10 cellular contexts compared by ENCODE assay signal in the genomic region with DNA sequence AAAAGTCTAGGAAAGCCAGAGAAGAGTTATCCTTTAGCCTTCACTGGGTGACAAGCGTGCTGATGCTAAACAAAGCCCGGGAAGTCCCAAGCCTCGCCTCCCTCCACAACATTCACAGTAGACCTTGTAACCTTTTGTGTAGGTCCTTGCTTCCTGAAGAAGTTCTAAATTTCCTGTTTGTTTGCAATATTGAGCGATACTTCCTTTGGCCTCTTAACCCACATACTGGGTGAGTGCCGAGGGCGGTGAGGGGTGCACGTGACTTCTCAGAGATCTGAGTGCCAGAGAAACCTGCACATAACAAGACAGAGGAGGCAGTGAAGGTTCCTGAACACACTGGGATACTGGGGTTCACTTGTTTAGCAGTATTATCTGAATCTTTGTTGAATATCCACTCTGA.
DNase-seq lines count a peak whose midpoint lies in the region; ATAC-seq and TF ChIP-seq lines count a peak whose summit lies in the region.
"Had no signal": no experiment of that assay in that cellular context is flagged by ENCODE, and none has a peak within 500 bp of the region (broad histone marks: within the 10 kb centered on the region; RNA-seq: fewer than 3 reads in every experiment).

No MANE protein-coding gene starts in this region.

- DNase-seq in heart left ventricle, result no peak
- no peak for DNase-seq in right atrium auricular region (ENCODE audit: low spot score)
- peak; percentile 79 for DNase-seq in activated effector memory CD4-positive, alpha-beta T cell treated with anti-CD3 and anti-CD28 coated beads, Interleukin-2, amount 50 U/mL, for 16 hours
- peak; percentile 17 to 56 for DNase-seq in lung microvascular endothelial cell (ENCODE audit: low read depth in 2 of 2)
- no peak for DNase-seq in NCI-H2227 (lab: John Stamatoyannopoulos, UW; ENCODE audit: unreplicated experiment)
- DNase-seq: NCI-H146 had no signal

- TF ChIP-seq CTCF in heart left ventricle (IDR thresholded peaks at IDR 0.05), result no peak
- TF ChIP-seq CTCF in right atrium auricular region (IDR thresholded peaks at IDR 0.05), result no peak

- H3K4me1 ChIP-seq in heart left ventricle (peaks cover 0 to 23% (median under 1%) of the 10 kb centered on the region in 12 donors), right atrium auricular region (no peaks in the 10 kb centered on the region), thymus (ENCODE audit: control insufficient read depth, insufficient read depth, low read length) (no peaks in the 10 kb centered on the region)

- H3K9me3 ChIP-seq in heart left ventricle (no peaks in the 10 kb centered on the region), right atrium auricular region (no peaks in the 10 kb centered on the region), thymus (ENCODE audit: control insufficient read depth) (no peaks in the 10 kb centered on the region)

- intact Hi-C loops in heart left ventricle (cut with DNase I), result loop anchor here in 1 of 10 donors (10.0 kb wide), 1 partner anchor 138 kb away; the partner anchor contains the start of gene PLXNC1

- no peak for TF ChIP-seq POLR2A in heart left ventricle (IDR thresholded peaks at IDR 0.05)

- H3K27ac ChIP-seq in heart left ventricle, result peak overlapping the region in 4 of 12 donors; percentile 3 to 66 (median 10)
- no peak overlapping the region for H3K27ac ChIP-seq in right atrium auricular region
- H3K27ac ChIP-seq in thymus (ENCODE audit: low read depth), result peak overlapping the region; percentile 43

- H3K27me3 ChIP-seq in heart left ventricle (no peaks in the 10 kb centered on the region), right atrium auricular region (no peaks in the 10 kb centered on the region), thymus (ENCODE audit: control insufficient read depth, insufficient read depth) (no peaks in the 10 kb centered on the region)

- peaks cover 0 to 65% (median 0%) of the 10 kb centered on the region in 9 donors for H3K36me3 ChIP-seq in heart left ventricle
- no peaks in the 10 kb centered on the region for H3K36me3 ChIP-seq in right atrium auricular region
- no peaks in the 10 kb centered on the region for H3K36me3 ChIP-seq in thymus (ENCODE audit: control insufficient read depth, insufficient read depth)

- ATAC-seq in heart left ventricle (peak; percentile 34 to 59 (median 40)), HG02885 (IDR thresholded peaks at IDR 0.05; ENCODE audit: poor library complexity, unreplicated experiment) (no peak), GM21390 (IDR thresholded peaks at IDR 0.05; ENCODE audit: unreplicated experiment) (no peak)
- ATAC-seq: Panc1 had no signal

- H3K4me3 ChIP-seq in heart left ventricle (no peak overlapping the region), right atrium auricular region (no peak overlapping the region), thymus (ENCODE audit: low read length) (no peak overlapping the region)

- WGBS in heart left ventricle, 4 donors, result 58 to 64% (median 62%) methylated on average over 7 of the region's 7 CpGs
- 83% methylated on average over 7 of the region's 7 CpGs for WGBS in thymus

Comparison
In these comparisons a context has a peak if more than half of its experiments do, and no peak if none do; other contexts are left out.
1. ATAC-seq: peak in heart left ventricle (4 of 4); none in HG02885 (single experiment) and GM21390 (single experiment).
2. DNase-seq: peak in activated effector memory CD4-positive, alpha-beta T cell treated with anti-CD3 and anti-CD28 coated beads, Interleukin-2, amount 50 U/mL, for 16 hours (single experiment) and lung microvascular endothelial cell (2 of 2); none in heart left ventricle (0 of 5), right atrium auricular region (single experiment) and NCI-H2227 (single experiment).